Comparison of ENCODE assay signal across 17 cellular contexts in the genomic region with DNA sequence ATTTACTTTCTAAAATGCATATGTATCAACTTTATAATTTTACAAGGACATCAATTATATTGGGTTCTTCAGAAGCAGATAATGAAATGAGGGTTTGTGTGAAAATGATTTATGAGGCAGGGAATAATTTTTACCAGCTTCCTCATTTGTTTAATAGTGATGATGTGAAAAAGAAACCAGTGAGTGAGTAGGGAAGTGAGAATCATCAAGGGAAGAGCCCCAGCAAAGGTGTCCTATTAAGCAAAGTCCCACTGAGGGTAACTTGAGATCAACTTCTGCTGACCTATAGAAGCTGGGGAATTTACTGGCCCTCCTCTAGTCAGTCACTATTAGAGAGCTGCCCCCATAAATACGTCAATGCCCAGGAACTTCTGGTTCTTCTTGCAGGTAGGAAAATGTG.
A peak's percentile ranks its signal among the peaks of the same experiment; 100 is the strongest.
DNase-seq lines count a peak whose midpoint lies in the region; ATAC-seq and TF ChIP-seq lines count a peak whose summit lies in the region.
"Had no signal": no experiment of that assay in that cellular context is flagged by ENCODE, and none has a peak within 500 bp of the region (broad histone marks: within the 10 kb centered on the region; RNA-seq: fewer than 3 reads in every experiment).

No MANE protein-coding gene starts in this region.

- no peaks in the 10 kb centered on the region for H3K27me3 ChIP-seq in CD8-positive, alpha-beta memory T cell (ENCODE audit: insufficient read depth, low read length, poor library complexity, severe bottlenecking)
- H3K27me3 ChIP-seq: MG63, upper lobe of left lung had no signal

- POLR2A ChIA-PET in CD8-positive, alpha-beta memory T cell (lab: Charles Lee) = no interaction called here

- no peak for DNase-seq in CD8-positive, alpha-beta memory T cell
- DNase-seq in glutamatergic neuron (no peak), NCI-H2227 treated with DMSO at 0.1 percent for 48 hours (lab: John Stamatoyannopoulos, UW) (no peak)
- no peak for DNase-seq in activated CD8-positive, alpha-beta memory T cell treated with anti-CD3 and anti-CD28 coated beads, Interleukin-2, amount 50 U/mL, for 4 hours
- DNase-seq: activated CD8-positive, alpha-beta memory T cell treated with anti-CD3 and anti-CD28 coated beads, Interleukin-2, amount 50 U/mL, for 48 hours; DMS 273 treated with DMSO at 0.1 percent for 48 hours; H9; MG63; psoas muscle; SK-N-SH; upper lobe of left lung had no signal

- no peaks in the 10 kb centered on the region for H3K4me1 ChIP-seq in CD8-positive, alpha-beta memory T cell (ENCODE audit: insufficient read depth, low read length)
- H3K4me1 ChIP-seq: psoas muscle had no signal

- H3K9me3 Mint-ChIP-seq in CD8-positive, alpha-beta memory T cell = peaks cover 0 to 14% (median 11%) of the 10 kb centered on the region in 5 donors
- H3K9me3 Mint-ChIP-seq in glutamatergic neuron (ENCODE audit: unreplicated experiment) = peaks cover 4% of the 10 kb centered on the region
- H3K9me3 Mint-ChIP-seq: H9 had no signal

- TF ChIP-seq CTCF in glutamatergic neuron (IDR thresholded peaks at IDR 0.05; ENCODE audit: partially characterized antibody, unreplicated experiment) = no peak

- no peaks in the 10 kb centered on the region for H3K36me3 ChIP-seq in CD8-positive, alpha-beta memory T cell (ENCODE audit: insufficient read depth, low read length)
- H3K36me3 ChIP-seq: MG63, upper lobe of left lung had no signal

- no peak overlapping the region for H3K27ac Mint-ChIP-seq in CD8-positive, alpha-beta memory T cell
- H3K27ac Mint-ChIP-seq in glutamatergic neuron (ENCODE audit: unreplicated experiment) = no peak overlapping the region
- H3K27ac Mint-ChIP-seq: H9 had no signal

- H3K4me1 Mint-ChIP-seq in CD8-positive, alpha-beta memory T cell = no peaks in the 10 kb centered on the region
- no peaks in the 10 kb centered on the region for H3K4me1 Mint-ChIP-seq in glutamatergic neuron (ENCODE audit: low read depth, unreplicated experiment)
- H3K4me1 Mint-ChIP-seq: central memory CD8-positive, alpha-beta T cell; H9 had no signal

- H3K27ac ChIP-seq in CD8-positive, alpha-beta memory T cell (ENCODE audit: low read depth, low read length) = no peak overlapping the region
- H3K27ac ChIP-seq: psoas muscle, upper lobe of left lung, VCaP had no signal

- no peaks in the 10 kb centered on the region for H3K27me3 Mint-ChIP-seq in CD8-positive, alpha-beta memory T cell
- H3K27me3 Mint-ChIP-seq in glutamatergic neuron (ENCODE audit: unreplicated experiment) = no peaks in the 10 kb centered on the region
- H3K27me3 Mint-ChIP-seq: central memory CD8-positive, alpha-beta T cell had no signal

- H3K4me3 Mint-ChIP-seq in CD8-positive, alpha-beta memory T cell = no peak overlapping the region
- no peak overlapping the region for H3K4me3 Mint-ChIP-seq in glutamatergic neuron (ENCODE audit: unreplicated experiment)
- H3K4me3 Mint-ChIP-seq: central memory CD8-positive, alpha-beta T cell; H9 had no signal

- ATAC-seq in GM18498 (IDR thresholded peaks at IDR 0.05; ENCODE audit: unreplicated experiment) = peak; percentile 81
- ATAC-seq in GM19463 (IDR thresholded peaks at IDR 0.05; ENCODE audit: unreplicated experiment) = peak; percentile 95
- peak; percentile 74 for ATAC-seq in HG02852 (IDR thresholded peaks at IDR 0.05; ENCODE audit: unreplicated experiment)
- ATAC-seq in HG03520 (IDR thresholded peaks at IDR 0.05; ENCODE audit: unreplicated experiment) = peak; percentile 75
- ATAC-seq: psoas muscle had no signal

- H3K9me3 ChIP-seq in CD8-positive, alpha-beta memory T cell (ENCODE audit: low read length) = no peaks in the 10 kb centered on the region
- H3K9me3 ChIP-seq: MG63, psoas muscle, SK-N-SH, upper lobe of left lung had no signal

- CTCF ChIA-PET in CD8-positive, alpha-beta memory T cell (lab: Charles Lee) = no interaction called here

- H3K4me3 ChIP-seq in CD8-positive, alpha-beta memory T cell (ENCODE audit: low read length) = no peak overlapping the region
- H3K4me3 ChIP-seq: MG63, psoas muscle, upper lobe of left lung had no signal

- no peaks in the 10 kb centered on the region for H3K36me3 Mint-ChIP-seq in CD8-positive, alpha-beta memory T cell
- no peaks in the 10 kb centered on the region for H3K36me3 Mint-ChIP-seq in glutamatergic neuron (ENCODE audit: unreplicated experiment)
